ENCODE assay signal across 23 cellular contexts in the genomic region with DNA sequence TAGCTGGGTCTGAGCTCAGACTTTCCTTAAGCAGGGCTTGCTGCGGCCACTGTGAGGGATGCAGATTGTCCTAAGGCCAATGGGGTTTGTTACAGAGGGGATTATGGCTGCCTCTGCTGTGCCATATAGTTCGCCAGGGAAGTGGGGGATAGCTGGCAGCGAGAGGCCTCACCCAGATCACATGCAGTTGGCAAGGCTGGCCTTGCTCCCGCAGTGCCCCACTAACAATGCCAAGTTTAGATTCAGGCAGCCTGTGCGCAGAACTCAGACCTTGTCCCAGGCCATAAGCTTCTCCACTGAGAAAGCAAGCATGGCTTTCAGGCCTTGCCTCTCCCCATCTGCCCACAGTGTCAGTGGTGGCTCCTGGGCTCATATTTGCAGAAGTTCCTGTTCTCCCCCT. TPM values are rescaled to one million over a fixed set of nuclear protein-coding genes. Genes with fewer than 3 reads are reported as not detected.
A peak's percentile ranks its signal among the peaks of the same experiment; 100 is the strongest.
DNase-seq lines count a peak whose midpoint lies in the region; ATAC-seq and TF ChIP-seq lines count a peak whose summit lies in the region.
"Had no signal": no experiment of that assay in that cellular context is flagged by ENCODE, and none has a peak within 500 bp of the region (broad histone marks: within the 10 kb centered on the region; RNA-seq: fewer than 3 reads in every experiment).

No MANE protein-coding gene starts in this region.

- peak overlapping the region; percentile 5 to 59 (median 31) for H3K27ac ChIP-seq in gastrocnemius medialis
- H3K27ac ChIP-seq: A549, hepatocyte, SJCRH30, upper lobe of right lung, WERI-Rb-1 had no signal

- ATAC-seq in Right ventricle myocardium inferior = peak; percentile 6
- no peak for ATAC-seq in left cardiac atrium
- ATAC-seq in gastrocnemius medialis = no peak
- no peak for ATAC-seq in GM21619 (IDR thresholded peaks at IDR 0.05; ENCODE audit: unreplicated experiment)
- no peak for ATAC-seq in GM21786 (IDR thresholded peaks at IDR 0.05; ENCODE audit: unreplicated experiment)
- ATAC-seq in GM18519 (IDR thresholded peaks at IDR 0.05; ENCODE audit: low FRiP score, unreplicated experiment) = no peak
- ATAC-seq: A549; stimulated activated memory B cell treated with anti-CD40 and anti-IgM and Interleukin-4, amounts not matched to agents 10 μg/mL and 1 μg/mL and 100 μg/mL, for 72 hours; T-helper 17 cell had no signal

- in situ Hi-C loops in gastrocnemius medialis (cut with MboI; ENCODE audit: low sequenced_read_pairs in 4 of 4) = no loop called here

- H3K27me3 ChIP-seq in gastrocnemius medialis = no peaks in the 10 kb centered on the region
- H3K27me3 ChIP-seq: hepatocyte, SJCRH30, upper lobe of right lung had no signal

- peaks cover 10 to 19% of the 10 kb centered on the region in 2 donors for H3K4me1 ChIP-seq in gastrocnemius medialis
- H3K4me1 ChIP-seq: upper lobe of right lung had no signal

- no peak for TF ChIP-seq POLR2A in gastrocnemius medialis (IDR thresholded peaks at IDR 0.05)

- H3K4me3 ChIP-seq in gastrocnemius medialis = no peak overlapping the region
- H3K4me3 ChIP-seq: A549, hepatocyte, SJCRH30, upper lobe of right lung had no signal

- H3K9me3 ChIP-seq in gastrocnemius medialis = no peaks in the 10 kb centered on the region
- H3K9me3 ChIP-seq: A549, SJCRH30, upper lobe of right lung had no signal

- H3K36me3 ChIP-seq in gastrocnemius medialis = no peaks in the 10 kb centered on the region
- H3K36me3 ChIP-seq: SJCRH30, upper lobe of right lung, WERI-Rb-1 had no signal

- DNase-seq in Right ventricle myocardium inferior (ENCODE audit: missing footprints) (no peak), left cardiac atrium (no peak), islet precursor cell (peak; percentile 26), gastrocnemius medialis (no peak), NK-92 (lab: John Stamatoyannopoulos, UW; ENCODE audit: unreplicated experiment) (no peak)
- DNase-seq: activated naive CD4-positive, alpha-beta T cell treated with anti-CD3 and anti-CD28 coated beads for 36 hours; activated T-cell treated with anti-CD3 and anti-CD28 coated beads, Interleukin-2, amount 50 U/mL, for 1 hour; C1 segment of cervical spinal cord; GDM1; NCI-H1436; NCI-H2171; NCI-H526 treated with DMSO at 0.1 percent for 48 hours; nephron progenitor cell; SJCRH30; T-helper 17 cell; upper lobe of right lung; WERI-Rb-1 had no signal

- intact Hi-C loops in Right ventricle myocardium inferior (cut with DNase I) = loop anchor here (2.0 kb wide), 1 partner anchor 21 kb away; no protein-coding TSS in a partner anchor
- intact Hi-C loops in left cardiac atrium (cut with DNase I) = no loop called here
- intact Hi-C loops in gastrocnemius medialis (cut with DNase I; ENCODE audit: low total_unique reads) = no loop called here

- TF ChIP-seq CTCF in gastrocnemius medialis (IDR thresholded peaks at IDR 0.05 in 4 of 5, conservative IDR thresholded peaks at IDR 0.05 in 1 of 5) = no peak

RNA-seq across cellular contexts. Expression of a gene that starts 4.7 kb away (rescaled TPM):
- total RNA-seq in Right ventricle myocardium inferior (67.0 TPM), left cardiac atrium (10 to 100 TPM; 43.8 to 43.9 TPM), gastrocnemius medialis (10 to 100 TPM in 3 of 4 donors, 1 to 10 TPM in 1; 8.7 to 25.5 (median 20.9) TPM)

RNA-seq across cellular contexts. Expression of a gene that starts 8.9 kb away (rescaled TPM):
- total RNA-seq in Right ventricle myocardium inferior = 22.1 TPM
- total RNA-seq in left cardiac atrium = 10 to 100 TPM; 26.5 to 40.7 TPM
- total RNA-seq in gastrocnemius medialis = 10 to 100 TPM in 1 of 4 donors, 1 to 10 TPM in 2, under 1 TPM in 1; 0.87 to 11.1 (median 6.2) TPM

RNA-seq across cellular contexts. Expression of a gene that starts 42.4 kb away (rescaled TPM):
- total RNA-seq in Right ventricle myocardium inferior (6.9 TPM), left cardiac atrium (10 to 100 TPM; 10.8 to 11.4 TPM), gastrocnemius medialis (1 to 10 TPM in 3 of 4 donors, not detected in 1; 1.5 to 2.3 (median 2.0) TPM)
